In genomic region chr4:146095091-146095690, GRCh38 we compare ENCODE assay signal across 8 cellular contexts.
DNase-seq lines count a peak whose midpoint lies in the region; ATAC-seq and TF ChIP-seq lines count a peak whose summit lies in the region.

No MANE protein-coding gene starts in this region.

- CTCF ChIA-PET in activated CD4-positive, alpha-beta T cell treated with anti-CD3 and anti-CD28 coated beads for 36 hours (lab: Charles Lee): interaction anchor here (0.7 to 2.2 kb wide), 23 partner anchors 9 to 1002 kb away, joined by 3 to 11 read pairs (median 4); no protein-coding TSS in a partner anchor

- DNase-seq in activated CD4-positive, alpha-beta T cell treated with anti-CD3 and anti-CD28 coated beads for 36 hours: peak; percentile 46
- DNase-seq in activated CD4-positive, alpha-beta T cell treated with anti-CD3 and anti-CD28 coated beads, Interleukin-2, amount 50 U/mL, for 1 hour: no peak
- DNase-seq in HS-5 (ENCODE audit: low read depth) (peak; percentile 19), SK-MEL-5 (ENCODE audit: low read depth, low spot score) (peak; percentile 64), fibroblast of the aortic adventitia (ENCODE audit: low read depth) (peak; percentile 84), renal cortical epithelial cell (ENCODE audit: low read depth) (peak; percentile 70)

- no peak overlapping the region for H3K4me3 ChIP-seq in fibroblast of the aortic adventitia (ENCODE audit: low read depth, low read length)

- ATAC-seq in activated CD4-positive, alpha-beta T cell treated with anti-CD3 and anti-CD28 coated beads for 36 hours: no peak
- ATAC-seq in HG03025 (IDR thresholded peaks at IDR 0.05; ENCODE audit: low FRiP score, unreplicated experiment) (no peak), HG03045 (IDR thresholded peaks at IDR 0.05; ENCODE audit: unreplicated experiment) (no peak)

- POLR2A ChIA-PET in activated CD4-positive, alpha-beta T cell treated with anti-CD3 and anti-CD28 coated beads for 36 hours (lab: Charles Lee): no interaction called here

- in situ Hi-C loops in SK-MEL-5 (cut with HindIII; ENCODE audit: low pct_unique_long_range_greater_than_20kb, low sequenced_read_pairs): no loop called here

- H3K9me3 Mint-ChIP-seq in activated CD4-positive, alpha-beta T cell treated with anti-CD3 and anti-CD28 coated beads for 36 hours (ENCODE audit: low read depth): peaks cover 3% of the 10 kb centered on the region

- no peaks in the 10 kb centered on the region for H3K36me3 Mint-ChIP-seq in activated CD4-positive, alpha-beta T cell treated with anti-CD3 and anti-CD28 coated beads for 36 hours (ENCODE audit: low read depth)

- H3K4me1 Mint-ChIP-seq in activated CD4-positive, alpha-beta T cell treated with anti-CD3 and anti-CD28 coated beads for 36 hours: no peaks in the 10 kb centered on the region

- H3K4me3 Mint-ChIP-seq in activated CD4-positive, alpha-beta T cell treated with anti-CD3 and anti-CD28 coated beads for 36 hours: no peak overlapping the region

- intact Hi-C loops in activated CD4-positive, alpha-beta T cell treated with anti-CD3 and anti-CD28 coated beads for 36 hours (cut with DNase I, micrococcal nuclease): loop anchor here (2.0 to 10.0 kb wide), 3 partner anchors 82 to 1000 kb away; no protein-coding TSS in a partner anchor

- peaks cover 7% of the 10 kb centered on the region for H3K27me3 Mint-ChIP-seq in activated CD4-positive, alpha-beta T cell treated with anti-CD3 and anti-CD28 coated beads for 36 hours

- no peak overlapping the region for H3K27ac Mint-ChIP-seq in activated CD4-positive, alpha-beta T cell treated with anti-CD3 and anti-CD28 coated beads for 36 hours

- peak; percentile 83 for TF ChIP-seq CTCF in fibroblast of the aortic adventitia (IDR thresholded peaks at IDR 0.05; ENCODE audit: insufficient read depth, low read length)
